12 cellular contexts compared by ENCODE assay signal in genomic region chr17:81032641-81033422, GRCh38. TPM values are rescaled to one million over a fixed set of nuclear protein-coding genes. Genes with fewer than 3 reads are reported as not detected.
DNase-seq lines count a peak whose midpoint lies in the region; ATAC-seq and TF ChIP-seq lines count a peak whose summit lies in the region.
"Had no signal": no experiment of that assay in that cellular context is flagged by ENCODE, and none has a peak within 500 bp of the region (broad histone marks: within the 10 kb centered on the region; RNA-seq: fewer than 3 reads in every experiment).

No MANE protein-coding gene starts in this region.

- H3K36me3 Mint-ChIP-seq in T-helper 2 cell treated with Interferon-gamma antibody and Interleukin-4, amounts not matched to agents 5 μg/mL and 100 μg/mL, for 36 hours (ENCODE audit: low read depth), result no peaks in the 10 kb centered on the region
- H3K36me3 Mint-ChIP-seq in HFFc6 (ENCODE audit: low read depth), result no peaks in the 10 kb centered on the region

- ATAC-seq in GM19395 (IDR thresholded peaks at IDR 0.05; ENCODE audit: unreplicated experiment), result no peak

- H3K4me1 ChIP-seq in colonic mucosa (no peaks in the 10 kb centered on the region), neutrophil (ENCODE audit: control insufficient read depth in 1 of 2, insufficient read depth in 1 of 2, low read depth in 1 of 2, low read length in 1 of 2) (peaks cover 40 to 47% of the 10 kb centered on the region in 2 experiments)

- H3K4me1 Mint-ChIP-seq in T-helper 2 cell treated with Interferon-gamma antibody and Interleukin-4, amounts not matched to agents 5 μg/mL and 100 μg/mL, for 36 hours (ENCODE audit: low read depth), result peaks cover 12% of the 10 kb centered on the region
- H3K4me1 Mint-ChIP-seq in HFFc6 (ENCODE audit: low read depth), result peaks cover 31% of the 10 kb centered on the region

- H3K9me3 ChIP-seq in colonic mucosa (no peaks in the 10 kb centered on the region), neutrophil (no peaks in the 10 kb centered on the region)

- peaks cover 8% of the 10 kb centered on the region for H3K27me3 ChIP-seq in colonic mucosa
- H3K27me3 ChIP-seq in neutrophil, result peaks cover 47% of the 10 kb centered on the region

- intact Hi-C loops in colonic mucosa (cut with DNase I), result no loop called here

- peaks cover 51% of the 10 kb centered on the region for H3K27me3 Mint-ChIP-seq in T-helper 2 cell treated with Interferon-gamma antibody and Interleukin-4, amounts not matched to agents 5 μg/mL and 100 μg/mL, for 36 hours (ENCODE audit: low read depth)
- H3K27me3 Mint-ChIP-seq in HFFc6 (ENCODE audit: insufficient read depth), result peaks cover 23% of the 10 kb centered on the region

- TF ChIP-seq CTCF in HFFc6 (IDR thresholded peaks at IDR 0.05), result no peak
- no peak for TF ChIP-seq CTCF in colonic mucosa (IDR thresholded peaks at IDR 0.05)
- TF ChIP-seq CTCF in neutrophil (IDR thresholded peaks at IDR 0.05), result no peak
- no peak for TF ChIP-seq CTCF in GM10266 (IDR thresholded peaks at IDR 0.05; ENCODE audit: control insufficient read depth, insufficient read depth, low read depth, missing control alignments)

- H3K9me3 Mint-ChIP-seq in T-helper 2 cell treated with Interferon-gamma antibody and Interleukin-4, amounts not matched to agents 5 μg/mL and 100 μg/mL, for 36 hours, result no peaks in the 10 kb centered on the region
- no peaks in the 10 kb centered on the region for H3K9me3 Mint-ChIP-seq in HFFc6

- no peak overlapping the region for H3K27ac Mint-ChIP-seq in T-helper 2 cell treated with Interferon-gamma antibody and Interleukin-4, amounts not matched to agents 5 μg/mL and 100 μg/mL, for 36 hours
- peak overlapping the region; percentile 29; the same call in 1 of the 2 replicates for H3K27ac Mint-ChIP-seq in HFFc6

- H3K4me3 ChIP-seq in colonic mucosa (peak overlapping the region; percentile 63), neutrophil (ENCODE audit: low read depth in 1 of 2, low read length in 1 of 2) (peak overlapping the region; percentile 76 to 81)

- no peak for DNase-seq in T-helper 2 cell treated with Interferon-gamma antibody and Interleukin-4, amounts not matched to agents 5 μg/mL and 100 μg/mL, for 36 hours (ENCODE audit: low spot score)
- DNase-seq in T-helper 2 cell, result no peak
- DNase-seq in HFFc6, result no peak
- no peak for DNase-seq in colonic mucosa
- DNase-seq in AG20443 (ENCODE audit: low spot score), result no peak
- DNase-seq in GM10266 (ENCODE audit: extremely low spot score), result no peak
- DNase-seq: activated CD4-positive, CD25-positive, alpha-beta regulatory T cell treated with anti-CD3 and anti-CD28 coated beads, Interleukin-2, amount 50 U/mL, for 72 hours; NCI-H1417 treated with DMSO at 0.1 percent for 48 hours; PC-9; trophoblast cell had no signal

- no peak overlapping the region for H3K9ac ChIP-seq in colonic mucosa (ENCODE audit: low read depth in 2 of 2, low read length in 2 of 2)

- H3K27ac ChIP-seq in colonic mucosa (no peak overlapping the region), neutrophil (peak overlapping the region; percentile 79)
- H3K27ac ChIP-seq: PC-9 had no signal

- peak overlapping the region; percentile 43 for H3K4me3 Mint-ChIP-seq in T-helper 2 cell treated with Interferon-gamma antibody and Interleukin-4, amounts not matched to agents 5 μg/mL and 100 μg/mL, for 36 hours
- H3K4me3 Mint-ChIP-seq in HFFc6, result peak overlapping the region; percentile 92; the same call in 1 of the 2 replicates

- H3K36me3 ChIP-seq in colonic mucosa, result no peaks in the 10 kb centered on the region
- no peaks in the 10 kb centered on the region for H3K36me3 ChIP-seq in neutrophil

RNA-seq across cellular contexts. Expression of gene BAIAP2, which starts 2.1 kb away (rescaled TPM):
- 10 to 100 TPM; 30.8 to 47.4 (median 35.9) TPM for total RNA-seq in HFFc6 (2021; fragmentation: NEBNext Ultra II Directional; extraction: Animal tissue kit (Norgen Biotek cat#: 25700))
- 10 to 100 TPM; 14.7 to 22.7 TPM for total RNA-seq in colonic mucosa

RNA-seq across cellular contexts. Expression of gene CHMP6, which starts 41.2 kb away (rescaled TPM):
- 10 to 100 TPM; 27.6 to 38.5 (median 31.5) TPM for total RNA-seq in HFFc6 (2021; fragmentation: NEBNext Ultra II Directional; extraction: Animal tissue kit (Norgen Biotek cat#: 25700))
- total RNA-seq in colonic mucosa, result 10 to 100 TPM; 29.1 to 43.5 TPM
